10 cellular contexts compared by ENCODE assay signal in genomic region chr15:98855067-98855814, GRCh38.
DNase-seq lines count a peak whose midpoint lies in the region; ATAC-seq and TF ChIP-seq lines count a peak whose summit lies in the region.
"Had no signal": no experiment of that assay in that cellular context is flagged by ENCODE, and none has a peak within 500 bp of the region (broad histone marks: within the 10 kb centered on the region; RNA-seq: fewer than 3 reads in every experiment).

No MANE protein-coding gene starts in this region.

- H3K4me3 ChIP-seq in mammary epithelial cell (replicated peaks in 1 of 3; ENCODE audit: insufficient read depth in 1 of 3, low read depth in 2 of 3, low read length in 3 of 3): no peak overlapping the region
- no peak overlapping the region for H3K4me3 ChIP-seq in brain microvascular endothelial cell (ENCODE audit: low read depth, low read length)
- H3K4me3 ChIP-seq in vagina: no peak overlapping the region

- no peak for TF ChIP-seq POLR2A in vagina (IDR thresholded peaks at IDR 0.05)

- H3K27me3 ChIP-seq in mammary epithelial cell (ENCODE audit: insufficient read depth, low read length) (no peaks in the 10 kb centered on the region), brain microvascular endothelial cell (replicated peaks) (no peaks in the 10 kb centered on the region), vagina (no peaks in the 10 kb centered on the region)

- POLR2A ChIA-PET in MCF 10A (lab: Yijun Ruan, JAX): interaction anchor here (0.9 to 2.5 kb wide), 5 partner anchors 11 to 203 kb away, joined by 3 to 10 read pairs (median 5); no protein-coding TSS in a partner anchor

- H3K36me3 ChIP-seq in mammary epithelial cell (ENCODE audit: insufficient read depth, low read length) (no peaks in the 10 kb centered on the region), brain microvascular endothelial cell (replicated peaks) (no peaks in the 10 kb centered on the region), vagina (no peaks in the 10 kb centered on the region)

- dilution Hi-C loops in mammary epithelial cell (cut with HindIII; ENCODE audit: low sequenced_read_pairs): no loop called here

- in situ Hi-C loops in mammary epithelial cell (cut with MboI; ENCODE audit: low sequenced_read_pairs in 2 of 2) (no loop called here), brain microvascular endothelial cell (cut with HindIII; ENCODE audit: low pct_ligation_motif_present, low sequenced_read_pairs) (no loop called here)

- H2AFZ ChIP-seq in mammary epithelial cell (ENCODE audit: low read depth, low read length): no peak overlapping the region

- peaks cover 27% of the 10 kb centered on the region for H3K4me1 Mint-ChIP-seq in MCF 10A (ENCODE audit: insufficient read depth, unreplicated experiment)
- H3K4me1 Mint-ChIP-seq in natural killer cell treated with Interleukin-12 subunit alpha and Interleukin-12 subunit beta and Interleukin-15 and Interleukin-18, amount 100 ng/mL, for 72 hours (ENCODE audit: low read depth in 2 of 2): peaks cover 46 to 49% of the 10 kb centered on the region in 2 donors

- no peak for ATAC-seq in natural killer cell treated with Interleukin-12 subunit alpha and Interleukin-12 subunit beta and Interleukin-15 and Interleukin-18, amount 100 ng/mL, for 72 hours
- ATAC-seq in left lobe of liver: no peak

- no peaks in the 10 kb centered on the region for H4K20me1 ChIP-seq in mammary epithelial cell (ENCODE audit: insufficient read depth, low read length)

- BruUV-seq in MCF 10A (replicated peaks; lab: Mats Ljungman, UMichigan) (no TSS peak), mammary epithelial cell (replicated peaks; lab: Mats Ljungman, UMichigan) (no TSS peak)

- WGBS in mammary epithelial cell (ENCODE audit: low coverage, missing lambda C conversion rate): 89% methylated on average over 5 of the region's 10 CpGs

- H3K9ac ChIP-seq in mammary epithelial cell (ENCODE audit: insufficient read depth, low read length): no peak overlapping the region

- CTCF ChIA-PET in MCF 10A (lab: Yijun Ruan, JAX) (interaction anchor here (0.6 to 1.1 kb wide), 4 partner anchors 9 to 337 kb away, joined by 3 to 6 read pairs (median 4); no protein-coding TSS in a partner anchor), mammary epithelial cell (lab: Charles Lee; ENCODE audit: low non-redundant PET) (no interaction called here)

- peaks cover 98% of the 10 kb centered on the region for H3K79me2 ChIP-seq in mammary epithelial cell (ENCODE audit: insufficient read depth, low read length)

- no peak for TF ChIP-seq CTCF in MCF 10A (IDR thresholded peaks at IDR 0.05; ENCODE audit: unreplicated experiment)
- TF ChIP-seq CTCF in mammary epithelial cell (conservative IDR thresholded peaks at IDR 0.05 in 1 of 2, IDR thresholded peaks at IDR 0.05 in 1 of 2; ENCODE audit: extremely low read depth in 1 of 2, insufficient read depth in 1 of 2, low read depth in 1 of 2, low read length in 2 of 2): no peak
- no peak for TF ChIP-seq CTCF in brain microvascular endothelial cell (IDR thresholded peaks at IDR 0.05; ENCODE audit: low read depth, low read length, missing control alignments)
- TF ChIP-seq CTCF in vagina (IDR thresholded peaks at IDR 0.05): no peak

- H3K9me3 ChIP-seq in mammary epithelial cell (replicated peaks; ENCODE audit: insufficient read depth, low read length) (no peaks in the 10 kb centered on the region), vagina (no peaks in the 10 kb centered on the region)

- peak overlapping the region; percentile 82 for H3K27ac Mint-ChIP-seq in MCF 10A (ENCODE audit: low read depth, unreplicated experiment)
- peak overlapping the region in 1 of 2 donors; percentile 82 for H3K27ac Mint-ChIP-seq in natural killer cell treated with Interleukin-12 subunit alpha and Interleukin-12 subunit beta and Interleukin-15 and Interleukin-18, amount 100 ng/mL, for 72 hours
- H3K27ac Mint-ChIP-seq: stimulated activated naive CD8-positive, alpha-beta T cell treated with anti-CD3 and anti-CD28 coated beads, Interleukin-15, Interleukin-2, amounts not matched to agents 100 ng/mL and 50 ng/mL, for 24 hours had no signal

- H3K4me3 Mint-ChIP-seq in MCF 10A (ENCODE audit: unreplicated experiment): no peak overlapping the region
- H3K4me3 Mint-ChIP-seq in natural killer cell treated with Interleukin-12 subunit alpha and Interleukin-12 subunit beta and Interleukin-15 and Interleukin-18, amount 100 ng/mL, for 72 hours: peak overlapping the region; percentile 2
- H3K4me3 Mint-ChIP-seq: stimulated activated naive CD8-positive, alpha-beta T cell treated with anti-CD3 and anti-CD28 coated beads, Interleukin-15, Interleukin-2, amounts not matched to agents 100 ng/mL and 50 ng/mL, for 24 hours had no signal

- no peaks in the 10 kb centered on the region for H3K27me3 Mint-ChIP-seq in MCF 10A (ENCODE audit: insufficient read depth, unreplicated experiment)
- no peaks in the 10 kb centered on the region for H3K27me3 Mint-ChIP-seq in natural killer cell treated with Interleukin-12 subunit alpha and Interleukin-12 subunit beta and Interleukin-15 and Interleukin-18, amount 100 ng/mL, for 72 hours
- H3K27me3 Mint-ChIP-seq: stimulated activated naive CD8-positive, alpha-beta T cell treated with anti-CD3 and anti-CD28 coated beads, Interleukin-15, Interleukin-2, amounts not matched to agents 100 ng/mL and 50 ng/mL, for 24 hours had no signal

- H3K4me2 ChIP-seq in mammary epithelial cell (ENCODE audit: insufficient read depth, low read depth, low read length): no peak overlapping the region

- no peaks in the 10 kb centered on the region for H3K9me3 Mint-ChIP-seq in MCF 10A (ENCODE audit: unreplicated experiment)
- no peaks in the 10 kb centered on the region for H3K9me3 Mint-ChIP-seq in natural killer cell treated with Interleukin-12 subunit alpha and Interleukin-12 subunit beta and Interleukin-15 and Interleukin-18, amount 100 ng/mL, for 72 hours
- H3K9me3 Mint-ChIP-seq: stimulated activated naive CD8-positive, alpha-beta T cell treated with anti-CD3 and anti-CD28 coated beads, Interleukin-15, Interleukin-2, amounts not matched to agents 100 ng/mL and 50 ng/mL, for 24 hours had no signal

- intact Hi-C loops in MCF 10A (cut with micrococcal nuclease): no loop called here
- intact Hi-C loops in mammary epithelial cell (cut with micrococcal nuclease): no loop called here
- intact Hi-C loops in vagina (cut with DNase I): no loop called here

- H3K4me1 ChIP-seq in mammary epithelial cell (ENCODE audit: insufficient read depth, low read length): peaks cover 67% of the 10 kb centered on the region
- H3K4me1 ChIP-seq in vagina: peaks cover 85% of the 10 kb centered on the region

- DNase-seq in MCF 10A (ENCODE audit: unreplicated experiment): no peak
- no peak for DNase-seq in mammary epithelial cell
- DNase-seq in brain microvascular endothelial cell: no peak
- DNase-seq in natural killer cell treated with Interleukin-12 subunit alpha and Interleukin-12 subunit beta and Interleukin-15 and Interleukin-18, amount 100 ng/mL, for 72 hours (ENCODE audit: low spot score): no peak
- no peak for DNase-seq in vagina (ENCODE audit: extremely low spot score in 2 of 2)
- no peak for DNase-seq in GF-D8 (lab: John Stamatoyannopoulos, UW)
- no peak for DNase-seq in left lobe of liver (ENCODE audit: low spot score)
- DNase-seq in DMS 273 (lab: John Stamatoyannopoulos, UW; ENCODE audit: unreplicated experiment): no peak
- DNase-seq: Kasumi-1 had no signal

- H3K27ac ChIP-seq in mammary epithelial cell (ENCODE audit: insufficient read depth, low read depth, low read length): no peak overlapping the region
- peak overlapping the region; percentile 76 for H3K27ac ChIP-seq in brain microvascular endothelial cell
- H3K27ac ChIP-seq in vagina: peak overlapping the region; percentile 94

- H3K36me3 Mint-ChIP-seq in MCF 10A (ENCODE audit: insufficient read depth, unreplicated experiment): peaks cover 6% of the 10 kb centered on the region
- H3K36me3 Mint-ChIP-seq in natural killer cell treated with Interleukin-12 subunit alpha and Interleukin-12 subunit beta and Interleukin-15 and Interleukin-18, amount 100 ng/mL, for 72 hours: no peaks in the 10 kb centered on the region
